Comparison of ENCODE assay signal across 16 cellular contexts in genomic region chr1:211527006-211527405, GRCh38. TPM values are rescaled to one million over a fixed set of nuclear protein-coding genes. Genes with fewer than 3 reads are reported as not detected.
DNase-seq lines count a peak whose midpoint lies in the region; ATAC-seq, FAIRE-seq and TF ChIP-seq lines count a peak whose summit lies in the region.
"Had no signal": no experiment of that assay in that cellular context is flagged by ENCODE, and none has a peak within 500 bp of the region (broad histone marks: within the 10 kb centered on the region; RNA-seq: fewer than 3 reads in every experiment).

No MANE protein-coding gene starts in this region.

- DNase-seq in epidermal melanocyte (ENCODE audit: insufficient read length, low spot score) (no peak), superior temporal gyrus (ENCODE audit: extremely low spot score) (no peak), kidney (no peak)
- DNase-seq: activated naive CD4-positive, alpha-beta T cell treated with anti-CD3 and anti-CD28 coated beads, Interleukin-2, amount 10 ng/mL, durations not matched to agents 7 days and 5 days; Caco-2; islet precursor cell; Right ventricle myocardium superior had no signal

- TF ChIP-seq CTCF in kidney (IDR thresholded peaks at IDR 0.05; ENCODE audit: borderline replicate concordance, extremely low read depth, insufficient read depth), result no peak

- no peaks in the 10 kb centered on the region for H3K9me3 ChIP-seq in kidney (ENCODE audit: control insufficient read depth in 1 of 2, low read length in 2 of 2)
- H3K9me3 ChIP-seq: Caco-2 had no signal

- no peaks in the 10 kb centered on the region for H3K9me3 Mint-ChIP-seq in activated T-helper 17 cell treated with anti-CD3 and anti-CD28 coated beads, Interleukin-2, amount 50 U/mL, for 72 hours
- H3K9me3 Mint-ChIP-seq: activated naive CD4-positive, alpha-beta T cell treated with anti-CD3 and anti-CD28 coated beads, Interleukin-2, amount 10 ng/mL, durations not matched to agents 7 days and 5 days; naive thymus-derived CD8-positive, alpha-beta T cell; WTC11 had no signal

- no peak for FAIRE-seq in kidney (lab: Jason Lieb, UNC)
- FAIRE-seq: colon had no signal

- intact Hi-C loops in kidney (cut with DNase I), result no loop called here

- H3K9ac ChIP-seq in kidney (ENCODE audit: low read length in 2 of 2), result no peak overlapping the region

- no peak overlapping the region for H3K4me3 ChIP-seq in kidney (ENCODE audit: low read length in 2 of 2)

- no peak overlapping the region for H3K27ac ChIP-seq in kidney (ENCODE audit: low read depth in 2 of 2, low read length in 2 of 2)

- peaks cover 4 to 5% of the 10 kb centered on the region in 2 donors for H3K4me1 ChIP-seq in kidney (ENCODE audit: control insufficient read depth in 1 of 2, insufficient read depth in 1 of 2, low read depth in 1 of 2, low read length in 2 of 2)

- H3K36me3 Mint-ChIP-seq in activated T-helper 17 cell treated with anti-CD3 and anti-CD28 coated beads, Interleukin-2, amount 50 U/mL, for 72 hours (ENCODE audit: low read depth), result no peaks in the 10 kb centered on the region
- H3K36me3 Mint-ChIP-seq: activated naive CD4-positive, alpha-beta T cell treated with anti-CD3 and anti-CD28 coated beads, Interleukin-2, amount 10 ng/mL, durations not matched to agents 7 days and 5 days; naive thymus-derived CD8-positive, alpha-beta T cell; WTC11 had no signal

- peak; percentile 77 for ATAC-seq in GM18517 (IDR thresholded peaks at IDR 0.05; ENCODE audit: unreplicated experiment)
- peak; percentile 67 for ATAC-seq in GM19455 (IDR thresholded peaks at IDR 0.05; ENCODE audit: unreplicated experiment)
- ATAC-seq in HG02943 (IDR thresholded peaks at IDR 0.05; ENCODE audit: low read depth, unreplicated experiment), result peak; percentile 58
- peak; percentile 53 for ATAC-seq in activated T-helper 17 cell treated with anti-CD3 and anti-CD28 coated beads, Interleukin-2, amount 50 U/mL, for 72 hours (replicated peaks)
- no peak for ATAC-seq in GM18870 (IDR thresholded peaks at IDR 0.05; ENCODE audit: unreplicated experiment)
- ATAC-seq: naive thymus-derived CD8-positive, alpha-beta T cell; WTC11 had no signal

- H3K27ac Mint-ChIP-seq in activated T-helper 17 cell treated with anti-CD3 and anti-CD28 coated beads, Interleukin-2, amount 50 U/mL, for 72 hours, result no peak overlapping the region
- H3K27ac Mint-ChIP-seq: activated naive CD4-positive, alpha-beta T cell treated with anti-CD3 and anti-CD28 coated beads, Interleukin-2, amount 10 ng/mL, durations not matched to agents 7 days and 5 days; WTC11 had no signal

- H3K4me1 Mint-ChIP-seq in activated T-helper 17 cell treated with anti-CD3 and anti-CD28 coated beads, Interleukin-2, amount 50 U/mL, for 72 hours, result no peaks in the 10 kb centered on the region

- no peaks in the 10 kb centered on the region for H3K36me3 ChIP-seq in kidney (ENCODE audit: control insufficient read depth in 1 of 2, insufficient read depth in 2 of 2, low read length in 2 of 2)

- H3K4me3 Mint-ChIP-seq in activated T-helper 17 cell treated with anti-CD3 and anti-CD28 coated beads, Interleukin-2, amount 50 U/mL, for 72 hours, result no peak overlapping the region
- H3K4me3 Mint-ChIP-seq: activated naive CD4-positive, alpha-beta T cell treated with anti-CD3 and anti-CD28 coated beads, Interleukin-2, amount 10 ng/mL, durations not matched to agents 7 days and 5 days; naive thymus-derived CD8-positive, alpha-beta T cell; WTC11 had no signal

- H3K27me3 Mint-ChIP-seq in activated T-helper 17 cell treated with anti-CD3 and anti-CD28 coated beads, Interleukin-2, amount 50 U/mL, for 72 hours, result no peaks in the 10 kb centered on the region

RNA-seq across cellular contexts. Expression of gene RD3, which starts 35.0 kb away (rescaled TPM):
- total RNA-seq in activated T-helper 17 cell treated with anti-CD3 and anti-CD28 coated beads, Interleukin-2, amount 50 U/mL, for 72 hours, result not detected
- 1.1 TPM for total RNA-seq in kidney
- polyA plus RNA-seq in kidney (ENCODE audit: insufficient read depth, low read depth, low replicate concordance), result not detected
- total RNA-seq: Caco-2; fibroblast of villous mesenchyme; naive thymus-derived CD8-positive, alpha-beta T cell; Right ventricle myocardium superior had no signal
- polyA plus RNA-seq: naive thymus-derived CD8-positive, alpha-beta T cell had no signal

RNA-seq across cellular contexts. Expression of gene SLC30A1, which starts 52.0 kb away (rescaled TPM):
- total RNA-seq in activated T-helper 17 cell treated with anti-CD3 and anti-CD28 coated beads, Interleukin-2, amount 50 U/mL, for 72 hours, result under 1 TPM; 0.29 to 0.76 TPM
- 37.7 TPM for total RNA-seq in kidney
- polyA plus RNA-seq in kidney (ENCODE audit: insufficient read depth, low read depth, low replicate concordance), result 8.2 TPM

Comparison
In these comparisons a context has a peak if more than half of its experiments do, and no peak if none do; other contexts are left out.
1. RNA of gene SLC30A1, which starts 52.0 kb away (total RNA-seq): 37.7 TPM in kidney (single experiment); 0.29 to 0.76 TPM in activated T-helper 17 cell treated with anti-CD3 and anti-CD28 coated beads, Interleukin-2, amount 50 U/mL, for 72 hours; every median in the first group is over 10 times any median in the second.